ENCODE assay signal across 8 cellular contexts in the genomic region with DNA sequence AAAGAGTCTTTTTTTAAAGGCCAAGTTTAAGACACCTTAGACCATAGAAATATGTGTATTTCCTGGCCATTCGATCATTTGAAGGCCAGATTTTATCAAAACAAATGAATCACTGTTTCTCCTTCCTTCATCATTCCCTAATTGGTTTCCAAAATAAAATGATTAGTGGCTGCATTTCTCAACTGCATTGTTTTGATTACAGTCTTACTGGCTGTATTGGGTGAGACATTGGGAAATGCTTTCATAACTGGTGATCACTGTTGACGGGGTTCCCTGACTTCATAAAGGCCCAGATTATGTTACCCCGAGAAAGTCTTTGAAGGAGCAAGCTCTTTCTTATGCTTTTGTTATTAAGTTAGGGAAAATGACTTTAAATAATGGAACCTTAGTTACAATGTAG. TPM values are rescaled to one million over a fixed set of nuclear protein-coding genes. Genes with fewer than 3 reads are reported as not detected.
A peak's percentile ranks its signal among the peaks of the same experiment; 100 is the strongest.
DNase-seq lines count a peak whose midpoint lies in the region; ATAC-seq and TF ChIP-seq lines count a peak whose summit lies in the region.
"Not testable (repeated sequence)": the region's sequence is repeated elsewhere in the genome, so short reads cannot be mapped to it uniquely, and the experiment has no call there.

No MANE protein-coding gene starts in this region.

- not testable (repeated sequence) for H3K36me3 ChIP-seq in heart right ventricle, stomach, vagina

- DNase-seq in EL (peak; percentile 60), cardiac fibroblast (ENCODE audit: low read depth in 2 of 2) (peak; percentile 77 to 80), fibroblast of mammary gland (ENCODE audit: low read depth) (peak; percentile 93)
- DNase-seq in heart right ventricle; omental fat pad (ENCODE audit: low spot score); stomach; vagina (ENCODE audit: extremely low spot score in 2 of 2): not testable (repeated sequence)

- TF ChIP-seq CTCF in cardiac fibroblast (IDR thresholded peaks at IDR 0.05; ENCODE audit: low read depth, low read length); fibroblast of mammary gland (conservative IDR thresholded peaks at IDR 0.05; ENCODE audit: control insufficient read depth, insufficient read depth, low read depth, low read length); heart right ventricle (IDR thresholded peaks at IDR 0.05); omental fat pad (IDR thresholded peaks at IDR 0.05); stomach (IDR thresholded peaks at IDR 0.05); vagina (IDR thresholded peaks at IDR 0.05): not testable (repeated sequence)

- H3K9me3 ChIP-seq in heart right ventricle, stomach, vagina: not testable (repeated sequence)

- WGBS in heart right ventricle, 2 donors: 64 to 75% methylated on average over 3 of the region's 3 CpGs
- 66 to 84% (median 73%) methylated on average over 3 of the region's 3 CpGs for WGBS in stomach, 5 donors

- not testable (repeated sequence) for H3K4me3 ChIP-seq in cardiac fibroblast (replicated peaks in 1 of 2; ENCODE audit: low read depth in 2 of 2, low read length in 2 of 2); fibroblast of mammary gland (ENCODE audit: control insufficient read depth, low read depth, low read length); heart right ventricle; stomach; vagina

- not testable (repeated sequence) for TF ChIP-seq EP300 in stomach (IDR thresholded peaks at IDR 0.05)

- peak; percentile 53 for ATAC-seq in SK-N-SH treated with all-trans-retinoic acid at 6 μM for 48 hours
- peak in 1 of 8 donors; percentile 42 for ATAC-seq in heart right ventricle
- ATAC-seq in omental fat pad (ENCODE audit: low FRiP score): peak; percentile 64

- not testable (repeated sequence) for TF ChIP-seq POLR2A in stomach (IDR thresholded peaks at IDR 0.05); vagina (IDR thresholded peaks at IDR 0.05)

- peak overlapping the region in 6 of 10 donors; percentile 31 to 64 (median 39) for H3K27ac ChIP-seq in heart right ventricle
- peak overlapping the region in 4 of 5 donors; percentile 70 to 78 (median 75) for H3K27ac ChIP-seq in stomach
- peak overlapping the region; percentile 62 for H3K27ac ChIP-seq in vagina

- not testable (repeated sequence) for H3K27me3 ChIP-seq in heart right ventricle, stomach, vagina

- peaks cover 0 to 21% (median 6%) of the 10 kb centered on the region in 9 donors for H3K4me1 ChIP-seq in heart right ventricle
- peaks cover 0 to 48% (median 26%) of the 10 kb centered on the region in 4 donors for H3K4me1 ChIP-seq in stomach
- peaks cover 22% of the 10 kb centered on the region for H3K4me1 ChIP-seq in vagina

- intact Hi-C loops in heart right ventricle (cut with DNase I); stomach (cut with DNase I; ENCODE audit: low total_unique reads); vagina (cut with DNase I): not testable (repeated sequence)

TF ChIP-seq in SK-N-SH treated with all-trans-retinoic acid at 6 μM for 48 hours, 23 proteins besides CTCF, POLR2A, EP300 and RAD21:
- 0 out of 2 replicates have a peak, but pooled peaks have one; percentile 14 for TF ChIP-seq TOX (CRISPR knock-in tag; IDR thresholded peaks at IDR 0.05; ENCODE audit: borderline replicate concordance)
- TF ChIP-seq ZC3H10 (CRISPR knock-in tag; IDR thresholded peaks at IDR 0.05): peak; percentile 60; the same call in 1 of the 2 replicates

RNA-seq across cellular contexts. Expression of a gene that starts 40.6 kb away (rescaled TPM):
- 10 to 100 TPM; 27.1 to 48.8 (median 34.0) TPM for total RNA-seq in heart right ventricle
- polyA plus RNA-seq in heart right ventricle: 10 to 100 TPM; 16.2 TPM
- 10 to 100 TPM; 48.8 to 82.8 (median 75.3) TPM for total RNA-seq in omental fat pad
- total RNA-seq in stomach: 10 to 100 TPM; 36.2 to 95.9 (median 61.4) TPM
- polyA plus RNA-seq in stomach: 10 to 100 TPM; 19.0 to 34.2 (median 31.0) TPM
- 68.5 TPM for total RNA-seq in vagina
